Comparison of ENCODE assay signal across 14 cellular contexts in the genomic region with DNA sequence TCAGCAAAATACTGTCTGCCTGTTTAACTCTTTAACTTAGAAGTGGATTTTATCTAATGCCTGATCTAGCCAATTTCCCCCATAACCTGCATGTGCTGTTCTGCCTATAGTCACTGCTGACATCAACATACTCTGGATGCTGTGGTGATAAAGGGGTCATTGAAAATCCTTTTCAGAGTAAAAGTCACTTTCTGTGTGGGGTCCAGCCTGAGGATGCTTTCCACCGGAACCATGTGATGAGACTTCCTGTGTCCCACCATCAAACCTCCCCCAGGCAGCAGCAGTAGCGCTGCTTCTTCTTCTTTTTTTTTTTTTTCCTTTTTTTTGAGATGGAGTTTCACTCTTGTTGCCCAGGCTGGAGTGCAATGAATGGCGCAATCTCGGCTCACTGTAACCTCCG.
"Had no signal": no experiment of that assay in that cellular context is flagged by ENCODE, and none has a peak within 500 bp of the region (broad histone marks: within the 10 kb centered on the region; RNA-seq: fewer than 3 reads in every experiment).

No MANE protein-coding gene starts in this region.

- H3K9me3 ChIP-seq: suprapubic skin, upper lobe of left lung had no signal

- DNase-seq: activated CD4-positive, alpha-beta T cell treated with anti-CD3 and anti-CD28 coated beads, Interleukin-2, amount 10 ng/mL, durations not matched to agents 24 days and 14 days; activated naive CD4-positive, alpha-beta T cell treated with anti-CD3 and anti-CD28 coated beads, Interleukin-2, amount 10 ng/mL, durations not matched to agents 7 days and 5 days; activated T-cell treated with anti-CD3 and anti-CD28 coated beads for 4 hours; caudate nucleus; cortex of kidney; effector CD8-positive, alpha-beta T cell; stimulated activated CD4-positive, alpha-beta T cell treated with anti-CD3 and anti-CD28 coated beads, Interleukin-4, amount 100 ng/mL, for 1 hour; stimulated activated CD8-positive, alpha-beta memory T cell treated with anti-CD3 and anti-CD28 coated beads, Interleukin-4, amount 100 ng/mL, for 48 hours; stimulated activated naive CD8-positive, alpha-beta T cell treated with anti-CD3 and anti-CD28 coated beads, Interleukin-15, Interleukin-2, amounts not matched to agents 100 U/mL and 50 U/mL, for 24 hours; T1000; upper lobe of left lung had no signal

- ATAC-seq: activated T-helper 17 cell treated with anti-CD3 and anti-CD28 coated beads, Interleukin-2, amount 50 U/mL, for 72 hours; stimulated activated naive CD8-positive, alpha-beta T cell treated with anti-CD3 and anti-CD28 coated beads, Interleukin-15, Interleukin-2, amounts not matched to agents 100 U/mL and 50 U/mL, for 24 hours had no signal

- H3K4me3 ChIP-seq: suprapubic skin, upper lobe of left lung had no signal

- H3K27ac ChIP-seq: parathyroid adenoma, suprapubic skin, upper lobe of left lung had no signal

- H3K4me1 ChIP-seq: parathyroid adenoma, suprapubic skin, upper lobe of left lung had no signal

- H3K27me3 ChIP-seq: suprapubic skin, upper lobe of left lung had no signal

- H3K9ac ChIP-seq: parathyroid adenoma had no signal

- H3K36me3 ChIP-seq: suprapubic skin, upper lobe of left lung had no signal
